In the genomic region with DNA sequence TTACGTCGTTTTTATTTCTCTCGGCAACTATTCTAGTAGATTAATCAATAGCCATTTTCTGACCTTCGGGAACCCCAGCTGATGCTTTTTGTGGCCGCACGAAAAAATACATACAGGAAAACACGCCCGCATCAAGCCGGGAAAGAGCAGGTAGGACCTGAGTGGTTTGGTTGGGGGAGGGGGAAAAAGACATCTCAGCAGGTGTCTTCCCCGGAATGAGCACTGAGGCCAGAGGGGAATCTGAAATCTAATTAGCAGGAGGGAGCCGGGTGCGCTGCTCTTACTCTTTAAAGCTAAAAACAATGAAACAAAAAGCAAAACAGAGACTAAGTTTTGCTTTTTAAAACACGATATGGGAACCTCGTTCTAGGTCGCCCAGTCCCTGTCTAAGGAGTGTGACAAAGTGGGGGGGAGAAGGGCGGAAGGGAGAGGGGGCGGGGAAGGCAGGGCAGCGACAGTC, we compare ENCODE assay signal across 10 cellular contexts. TPM values are rescaled to one million over a fixed set of nuclear protein-coding genes. Genes with fewer than 3 reads are reported as not detected.
DNase-seq lines count a peak whose midpoint lies in the region; ATAC-seq and TF ChIP-seq lines count a peak whose summit lies in the region.
"Had no signal": no experiment of that assay in that cellular context is flagged by ENCODE, and none has a peak within 500 bp of the region (broad histone marks: within the 10 kb centered on the region; RNA-seq: fewer than 3 reads in every experiment).

No MANE protein-coding gene starts in this region.

- H3K79me2 ChIP-seq in PC-3 (ENCODE audit: low read length) (no peaks in the 10 kb centered on the region), smooth muscle cell (ENCODE audit: low read depth) (no peaks in the 10 kb centered on the region)

- POLR2A ChIA-PET in activated CD4-positive, alpha-beta T cell treated with anti-CD3 and anti-CD28 coated beads for 36 hours (lab: Charles Lee): no interaction called here
- POLR2A ChIA-PET in PC-3 (lab: Charles Lee; ENCODE audit: unreplicated experiment): no interaction called here

- H4K20me1 ChIP-seq in PC-3 (ENCODE audit: low read length) (no peaks in the 10 kb centered on the region), smooth muscle cell (ENCODE audit: low read depth) (no peaks in the 10 kb centered on the region)

- H3F3A ChIP-seq in PC-3 (ENCODE audit: low read length, unreplicated experiment) (no peaks in the 10 kb centered on the region), smooth muscle cell (ENCODE audit: low read depth) (no peaks in the 10 kb centered on the region)

- no peak for DNase-seq in activated CD4-positive, alpha-beta T cell treated with anti-CD3 and anti-CD28 coated beads for 36 hours
- DNase-seq in activated CD4-positive, alpha-beta T cell treated with anti-CD3 and anti-CD28 coated beads, Interleukin-2, amount 50 U/mL, for 48 hours: no peak
- DNase-seq in PC-3: peak; percentile 10
- peak in 1 of 2 donors; percentile 7 for DNase-seq in foreskin fibroblast
- no peak for DNase-seq in smooth muscle cell (lab: John Stamatoyannopoulos, UW; ENCODE audit: unreplicated experiment)
- DNase-seq in NCI-H510A (lab: John Stamatoyannopoulos, UW): no peak
- no peak for DNase-seq in midbrain (lab: John Stamatoyannopoulos, UW)
- DNase-seq in hepatic stellate cell (ENCODE audit: low spot score): no peak
- DNase-seq: DND-41 had no signal

- peak overlapping the region; percentile 68 for H3K4me3 Mint-ChIP-seq in activated CD4-positive, alpha-beta T cell treated with anti-CD3 and anti-CD28 coated beads for 36 hours

- H3K27me3 ChIP-seq in PC-3 (ENCODE audit: low read length) (no peaks in the 10 kb centered on the region), smooth muscle cell (ENCODE audit: low read depth) (peaks cover 100% of the 10 kb centered on the region)

- intact Hi-C loops in activated CD4-positive, alpha-beta T cell treated with anti-CD3 and anti-CD28 coated beads for 36 hours (cut with DNase I, micrococcal nuclease): loop anchor here (2.0 to 10.0 kb wide), 4 partner anchors 123 to 923 kb away; a partner anchor contains a TSS
- intact Hi-C loops in PC-3 (cut with micrococcal nuclease): no loop called here

- H3K9me3 ChIP-seq in PC-3 (ENCODE audit: low read length): no peaks in the 10 kb centered on the region
- no peaks in the 10 kb centered on the region for H3K9me3 ChIP-seq in smooth muscle cell (replicated peaks; ENCODE audit: low read depth)

- peaks cover 39% of the 10 kb centered on the region for H3K4me1 Mint-ChIP-seq in activated CD4-positive, alpha-beta T cell treated with anti-CD3 and anti-CD28 coated beads for 36 hours

- ATAC-seq in activated CD4-positive, alpha-beta T cell treated with anti-CD3 and anti-CD28 coated beads for 36 hours: peak; percentile 34
- ATAC-seq in PC-3: no peak

- no peak overlapping the region for H3K27ac ChIP-seq in PC-3 (ENCODE audit: low read length)
- no peak overlapping the region for H3K27ac ChIP-seq in smooth muscle cell (ENCODE audit: low read depth)

- TF ChIP-seq CTCF in PC-3 (conservative IDR thresholded peaks at IDR 0.05; ENCODE audit: low read depth, low read length): no peak
- TF ChIP-seq CTCF in foreskin fibroblast (IDR thresholded peaks at IDR 0.05; ENCODE audit: low read depth, low read length): no peak
- TF ChIP-seq CTCF in smooth muscle cell (IDR thresholded peaks at IDR 0.05; ENCODE audit: borderline replicate concordance, insufficient read depth, poor library complexity, severe bottlenecking): no peak

- H3K36me3 Mint-ChIP-seq in activated CD4-positive, alpha-beta T cell treated with anti-CD3 and anti-CD28 coated beads for 36 hours (ENCODE audit: low read depth): peaks cover 9% of the 10 kb centered on the region

- H2AFZ ChIP-seq in PC-3 (ENCODE audit: low read length) (peak overlapping the region; percentile 99), smooth muscle cell (ENCODE audit: low read depth) (no peak overlapping the region)

- H3K36me3 ChIP-seq in PC-3 (ENCODE audit: low read depth, low read length) (no peaks in the 10 kb centered on the region), smooth muscle cell (ENCODE audit: low read depth) (no peaks in the 10 kb centered on the region)

- H3K4me3 ChIP-seq in PC-3 (ENCODE audit: low read length) (peak overlapping the region; percentile 85), foreskin fibroblast (ENCODE audit: low read depth in 1 of 2, low read length in 2 of 2) (peak overlapping the region; percentile 30 to 43), smooth muscle cell (peak overlapping the region; percentile 51)

- H3K27ac Mint-ChIP-seq in activated CD4-positive, alpha-beta T cell treated with anti-CD3 and anti-CD28 coated beads for 36 hours: peak overlapping the region; percentile 37

- H3K4me2 ChIP-seq in PC-3 (ENCODE audit: low read length): peak overlapping the region; percentile 88
- H3K4me2 ChIP-seq in smooth muscle cell: peak overlapping the region; percentile 86

- peaks cover 65% of the 10 kb centered on the region for H3K27me3 Mint-ChIP-seq in activated CD4-positive, alpha-beta T cell treated with anti-CD3 and anti-CD28 coated beads for 36 hours

- H3K9ac ChIP-seq in PC-3 (ENCODE audit: low read length): peak overlapping the region; percentile 58
- no peak overlapping the region for H3K9ac ChIP-seq in smooth muscle cell (ENCODE audit: low read depth)

- H3K9me3 Mint-ChIP-seq in activated CD4-positive, alpha-beta T cell treated with anti-CD3 and anti-CD28 coated beads for 36 hours (ENCODE audit: low read depth): peaks cover 5% of the 10 kb centered on the region

- no peaks in the 10 kb centered on the region for H3K9me2 ChIP-seq in PC-3 (replicated peaks; ENCODE audit: low read length)

- BruUV-seq in PC-3 (replicated peaks; lab: Mats Ljungman, UMichigan): TSS peak; percentile 27

- WGBS in smooth muscle cell (ENCODE audit: low lambda C conversion rate): 1% methylated on average over 16 of the region's 18 CpGs

- H3K4me1 ChIP-seq in PC-3 (ENCODE audit: insufficient read depth, low read length) (peaks cover 7% of the 10 kb centered on the region; the same call in 1 of the 2 replicates), smooth muscle cell (ENCODE audit: low read depth) (peaks cover 18% of the 10 kb centered on the region)

- CTCF ChIA-PET in activated CD4-positive, alpha-beta T cell treated with anti-CD3 and anti-CD28 coated beads for 36 hours (lab: Charles Lee): interaction anchor here (1.4 kb wide), 1 partner anchor 10 kb away, joined by 4 read pairs; no protein-coding TSS in a partner anchor
- CTCF ChIA-PET in PC-3 (lab: Charles Lee): no interaction called here

RNA-seq across cellular contexts. Expression of a gene that starts 0.5 kb away (rescaled TPM):
- total RNA-seq in activated CD4-positive, alpha-beta T cell treated with anti-CD3 and anti-CD28 coated beads for 36 hours: not detected
- 0.17 TPM in 1 of 2 replicates, not detected in the other for total RNA-seq in PC-3 (2014; rRNA removed)
- total RNA-seq in smooth muscle cell: not detected in 2 replicates
- polyA plus RNA-seq in smooth muscle cell: not detected in 2 replicates
- total RNA-seq: temporal lobe had no signal

RNA-seq across cellular contexts. Expression of a gene that starts 45.6 kb away (rescaled TPM):
- 10 to 100 TPM; 16.2 to 16.3 TPM for total RNA-seq in activated CD4-positive, alpha-beta T cell treated with anti-CD3 and anti-CD28 coated beads for 36 hours
- total RNA-seq in PC-3 (2014; rRNA removed): 16.0 and 17.3 TPM in 2 replicates
- total RNA-seq in smooth muscle cell: 20.5 and 20.6 TPM in 2 replicates
- polyA plus RNA-seq in smooth muscle cell: 11.9 and 13.3 TPM in 2 replicates
